In the genomic region with DNA sequence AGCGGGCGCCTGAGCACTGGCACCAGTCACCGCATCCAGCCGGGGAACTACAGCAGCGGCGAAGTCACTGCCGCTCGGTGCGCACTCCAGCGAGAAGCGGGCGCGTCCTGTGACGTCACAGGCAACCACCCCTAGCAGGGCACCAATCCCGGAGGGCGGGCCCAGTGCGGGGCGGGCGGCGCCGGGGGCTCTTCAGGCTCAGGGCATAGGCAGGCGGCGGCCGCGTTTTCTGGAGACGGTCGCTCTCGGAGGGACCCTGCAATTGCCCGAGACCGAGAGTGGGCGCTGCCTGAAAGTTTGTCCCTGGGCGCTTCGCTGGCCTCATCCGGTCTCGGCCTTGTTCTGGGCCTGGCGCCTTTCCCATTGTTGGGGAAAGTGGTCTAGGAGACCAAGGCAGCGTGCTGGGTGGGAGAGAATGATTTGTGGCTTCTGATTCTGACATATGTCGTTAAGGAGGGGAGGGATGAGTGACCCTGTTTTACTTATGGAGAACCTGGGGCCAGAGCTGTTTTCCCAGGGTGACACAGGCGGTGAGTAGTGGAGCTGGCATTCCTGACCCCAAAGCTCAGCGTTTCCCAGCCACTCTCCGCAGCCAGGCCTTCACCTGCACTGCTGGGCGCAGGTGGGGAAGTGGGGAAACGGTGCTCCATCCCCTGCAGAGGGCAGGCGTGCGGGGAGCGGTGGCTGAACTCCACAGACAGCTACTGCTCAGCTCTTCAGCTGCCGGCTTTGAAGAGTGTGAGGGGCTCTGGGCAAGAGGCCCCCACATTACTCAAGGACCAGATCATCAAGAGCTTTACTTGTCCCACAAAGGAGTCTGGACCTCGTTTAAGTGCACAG, we compare ENCODE assay signal across 8 cellular contexts. TPM values are rescaled to one million over a fixed set of nuclear protein-coding genes. Genes with fewer than 3 reads are reported as not detected.
DNase-seq lines count a peak whose midpoint lies in the region; ATAC-seq, FAIRE-seq and TF ChIP-seq lines count a peak whose summit lies in the region.
"Not testable (repeated sequence)": the region's sequence is repeated elsewhere in the genome, so short reads cannot be mapped to it uniquely, and the experiment has no call there.

A gene with protein sequence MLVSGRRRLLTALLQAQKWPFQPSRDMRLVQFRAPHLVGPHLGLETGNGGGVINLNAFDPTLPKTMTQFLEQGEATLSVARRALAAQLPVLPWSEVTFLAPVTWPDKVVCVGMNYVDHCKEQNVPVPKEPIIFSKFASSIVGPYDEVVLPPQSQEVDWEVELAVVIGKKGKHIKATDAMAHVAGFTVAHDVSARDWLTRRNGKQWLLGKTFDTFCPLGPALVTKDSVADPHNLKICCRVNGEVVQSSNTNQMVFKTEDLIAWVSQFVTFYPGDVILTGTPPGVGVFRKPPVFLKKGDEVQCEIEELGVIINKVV (minus strand): TSS at position 111 of the 840 bp plus-strand sequence. CDS start 3,176 bp downstream, outside the sequence.

- not testable (repeated sequence) for H3K36me3 ChIP-seq in iPS-20b (ENCODE audit: insufficient read depth, low read depth, low read length); small intestine (ENCODE audit: control insufficient read depth in 2 of 2, insufficient read depth in 2 of 2, low read length in 2 of 2)

- CTCF ChIA-PET in A549 (lab: Yijun Ruan, JAX): interaction anchor here (2.5 kb wide), 1 partner anchor 18 kb away, joined by 10 read pairs; a partner anchor contains a TSS

- H3K27ac ChIP-seq in A549: peak within 1 kb of the TSS; percentile 48 to 78; a peak in 3 of 6 replicates
- H3K27ac ChIP-seq in iPS-20b (ENCODE audit: low read length); small intestine (ENCODE audit: low read depth in 1 of 2, low read length in 1 of 2): not testable (repeated sequence)

- TF ChIP-seq RAD21 in A549 (conservative IDR thresholded peaks at IDR 0.05 in 1 of 2, IDR thresholded peaks at IDR 0.05 in 1 of 2): not testable (repeated sequence)

- H3K9ac ChIP-seq in iPS-20b (ENCODE audit: low read depth, low read length): not testable (repeated sequence)

- not testable (repeated sequence) for H3K9me3 ChIP-seq in A549; iPS-20b (ENCODE audit: insufficient read depth, low read depth, low read length); small intestine (ENCODE audit: control insufficient read depth, low read depth)

- 45% methylated on average over 11 of the region's 48 CpGs for WGBS in A549 (ENCODE audit: missing lambda C conversion rate)
- 3 to 7% (median 6%) methylated on average over 21 to 44 of the region's 48 CpGs for WGBS in small intestine, 3 donors

- not testable (repeated sequence) for TF ChIP-seq POLR2A in A549 (IDR thresholded peaks at IDR 0.05; ENCODE audit: low read length)

- in situ Hi-C loops in T47D (cut with HindIII; ENCODE audit: low pct_unique_long_range_greater_than_20kb, low sequenced_read_pairs): not testable (repeated sequence)

- peak within 1 kb of the TSS; percentile 42 for H3K4me3 ChIP-seq in A549
- peak within 1 kb of the TSS; percentile 60 for H3K4me3 ChIP-seq in iPS-20b (ENCODE audit: low read length)
- not testable (repeated sequence) for H3K4me3 ChIP-seq in small intestine (ENCODE audit: low read depth in 1 of 2, low read length in 2 of 2)

- POLR2A ChIA-PET in A549 (lab: Yijun Ruan, JAX): not testable (repeated sequence)

- ATAC-seq in A549 (peak; percentile 90 to 95), GM19023 (IDR thresholded peaks at IDR 0.05; ENCODE audit: unreplicated experiment) (peak; percentile 92), HG03108 (IDR thresholded peaks at IDR 0.05; ENCODE audit: unreplicated experiment) (peak; percentile 90)

- H3K4me1 ChIP-seq in A549; iPS-20b (ENCODE audit: insufficient read depth, low read length); small intestine (ENCODE audit: control insufficient read depth in 2 of 2, insufficient read depth in 1 of 2, low read depth in 1 of 2, low read length in 1 of 2): not testable (repeated sequence)

- TF ChIP-seq CTCF in A549 (IDR thresholded peaks at IDR 0.05): not testable (repeated sequence)

- DNase-seq in A549 (ENCODE audit: low read depth in 1 of 2, low spot score in 1 of 2) (peak; percentile 8 to 61), NCI-H226 (peak; percentile 22), T47D (ENCODE audit: low read depth in 1 of 2, low spot score in 1 of 2) (peak; percentile 45 to 73), small intestine (peak; percentile 71)
- DNase-seq in activated CD4-positive, CD25-positive, alpha-beta regulatory T cell treated with anti-CD3 and anti-CD28 coated beads, Interleukin-2, amount 50 U/mL, for 72 hours: peak; percentile 74

- H3K4me2 ChIP-seq in A549: peak within 1 kb of the TSS; percentile 71

- not testable (repeated sequence) for TF ChIP-seq EP300 in A549 (IDR thresholded peaks at IDR 0.05)

- FAIRE-seq in A549 (lab: Jason Lieb, UNC); small intestine (lab: Jason Lieb, UNC): not testable (repeated sequence)

- not testable (repeated sequence) for H3K27me3 ChIP-seq in iPS-20b (ENCODE audit: insufficient read depth, low read length); small intestine (ENCODE audit: control insufficient read depth in 2 of 2, insufficient read depth in 2 of 2, low read length in 2 of 2)

TF ChIP-seq in A549, 52 proteins besides CTCF, POLR2A, EP300 and RAD21:
- TF ChIP-seq PHF8 (IDR thresholded peaks at IDR 0.05; ENCODE audit: borderline replicate concordance, low read depth): peak; percentile 40; the same call in 1 of the 2 replicates

RNA-seq across cellular contexts. Expression of the gene that starts here (rescaled TPM):
- polyA plus RNA-seq in A549 (2011; rRNA removed): 11.9 and 14.5 TPM in 2 replicates
- 12.7 and 15.7 TPM in 2 replicates for polyA plus RNA-seq in A549 (2012; cell fraction: cytosol; rRNA removed)
- 20.4 and 21.4 TPM in 2 replicates for polyA plus RNA-seq in A549 (2012; cell fraction: nucleus; rRNA removed)
- 9.2 to 11.6 TPM (median 11.0 TPM) in 3 replicates for polyA plus RNA-seq in A549 (2017; fragmentation: RNase III; extraction: RNeasy Plus Mini Kit Qiagen cat#74134 plus additional on column Dnase treatment)
- polyA minus RNA-seq in A549 (2011; rRNA and poly(A)+ RNA removed): 19.0 and 22.7 TPM in 2 replicates
- polyA plus RNA-seq in small intestine: 1 to 10 TPM in 2 of 3 donors, not detected in 1; 1.9 to 6.1 TPM

Comparison
In these comparisons a context has a peak if more than half of its experiments do, and no peak if none do; other contexts are left out.
1. DNase-seq: peak in every context shown above with its lines; median percentile 74 in activated CD4-positive, CD25-positive, alpha-beta regulatory T cell treated with anti-CD3 and anti-CD28 coated beads, Interleukin-2, amount 50 U/mL, for 72 hours; 71 in small intestine; 59 in T47D; 34 in A549; 22 in NCI-H226.